ENCODE assay signal across 9 cellular contexts in the genomic region with DNA sequence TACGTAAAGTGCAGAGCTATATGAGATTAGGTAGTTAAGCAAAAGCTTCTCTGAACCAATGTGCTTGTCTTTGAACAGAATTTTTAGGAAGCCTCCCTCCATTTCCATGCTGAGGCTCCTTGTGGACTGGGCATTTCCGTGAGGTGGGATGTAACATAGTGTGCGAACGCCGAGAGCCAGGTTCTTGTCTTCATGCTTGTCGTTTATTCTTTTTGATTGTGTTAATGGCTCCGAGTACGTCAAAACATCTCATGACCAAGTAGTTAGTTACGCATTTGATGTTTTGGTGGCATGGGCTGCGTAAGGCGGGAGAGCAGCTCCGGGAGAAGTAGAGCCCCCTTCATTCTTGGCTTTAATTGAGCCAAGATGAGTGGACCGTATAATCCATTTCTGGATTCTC. TPM values are rescaled to one million over a fixed set of nuclear protein-coding genes. Genes with fewer than 3 reads are reported as not detected.
DNase-seq lines count a peak whose midpoint lies in the region; ATAC-seq and TF ChIP-seq lines count a peak whose summit lies in the region.
"Had no signal": no experiment of that assay in that cellular context is flagged by ENCODE, and none has a peak within 500 bp of the region (broad histone marks: within the 10 kb centered on the region; RNA-seq: fewer than 3 reads in every experiment).

No MANE protein-coding gene starts in this region.

- H3K27me3 ChIP-seq in mammary epithelial cell (ENCODE audit: insufficient read depth, low read length) = no peaks in the 10 kb centered on the region
- H3K27me3 ChIP-seq in uterus = no peaks in the 10 kb centered on the region

- H3K4me1 Mint-ChIP-seq in MCF 10A (ENCODE audit: insufficient read depth, unreplicated experiment) = peaks cover 39% of the 10 kb centered on the region
- peaks cover 53 to 54% of the 10 kb centered on the region in 2 donors for H3K4me1 Mint-ChIP-seq in effector memory CD8-positive, alpha-beta T cell (ENCODE audit: low read depth in 2 of 2)
- peaks cover 50 to 83% (median 78%) of the 10 kb centered on the region in 4 donors for H3K4me1 Mint-ChIP-seq in naive thymus-derived CD8-positive, alpha-beta T cell

- peaks cover 13% of the 10 kb centered on the region for H3K4me1 ChIP-seq in mammary epithelial cell (ENCODE audit: insufficient read depth, low read length)
- H3K4me1 ChIP-seq in uterus = peaks cover 0 to 15% of the 10 kb centered on the region in 2 donors

- H3K9ac ChIP-seq in mammary epithelial cell (ENCODE audit: insufficient read depth, low read length) = no peak overlapping the region

- H3K9me3 Mint-ChIP-seq in MCF 10A (ENCODE audit: unreplicated experiment) = no peaks in the 10 kb centered on the region
- H3K9me3 Mint-ChIP-seq in effector memory CD8-positive, alpha-beta T cell = no peaks in the 10 kb centered on the region
- no peaks in the 10 kb centered on the region for H3K9me3 Mint-ChIP-seq in naive thymus-derived CD8-positive, alpha-beta T cell

- no peaks in the 10 kb centered on the region for H4K20me1 ChIP-seq in mammary epithelial cell (ENCODE audit: insufficient read depth, low read length)

- POLR2A ChIA-PET in MCF 10A (lab: Yijun Ruan, JAX) = interaction anchor here (0.6 to 2.1 kb wide), 12 partner anchors 9 to 122 kb away, joined by 3 to 14 read pairs (median 4); no protein-coding TSS in a partner anchor
- POLR2A ChIA-PET in naive thymus-derived CD8-positive, alpha-beta T cell (lab: Charles Lee) = interaction anchor here (0.6 to 7.0 kb wide), 8 partner anchors 9 to 120 kb away, joined by 3 to 49 read pairs (median 4); no protein-coding TSS in a partner anchor

- WGBS in mammary epithelial cell (ENCODE audit: low coverage, missing lambda C conversion rate) = 94% methylated on average over 13 of the region's 13 CpGs

- peak overlapping the region; percentile 80 for H3K27ac Mint-ChIP-seq in MCF 10A (ENCODE audit: low read depth, unreplicated experiment)
- peak overlapping the region; percentile 85 to 93 for H3K27ac Mint-ChIP-seq in effector memory CD8-positive, alpha-beta T cell
- H3K27ac Mint-ChIP-seq in naive thymus-derived CD8-positive, alpha-beta T cell = peak overlapping the region; percentile 89 to 96 (median 92)

- no peak overlapping the region for H3K27ac ChIP-seq in mammary epithelial cell (ENCODE audit: insufficient read depth, low read depth, low read length)
- peak overlapping the region; percentile 85 to 89 for H3K27ac ChIP-seq in uterus

- no peak overlapping the region for H3K4me3 ChIP-seq in mammary epithelial cell (replicated peaks in 1 of 3; ENCODE audit: insufficient read depth in 1 of 3, low read depth in 2 of 3, low read length in 3 of 3)
- H3K4me3 ChIP-seq in uterus = peak overlapping the region; percentile 6 to 15

- no peak overlapping the region for H2AFZ ChIP-seq in mammary epithelial cell (ENCODE audit: low read depth, low read length)

- no peak for DNase-seq in MCF 10A (ENCODE audit: unreplicated experiment)
- DNase-seq in mammary epithelial cell = no peak
- DNase-seq in effector memory CD8-positive, alpha-beta T cell = no peak
- no peak for DNase-seq in naive thymus-derived CD8-positive, alpha-beta T cell
- DNase-seq in uterus = no peak
- no peak for DNase-seq in NCI-H2029 treated with DMSO at 0.1 percent for 48 hours (lab: John Stamatoyannopoulos, UW)
- DNase-seq: effector CD4-positive, alpha-beta T cell had no signal

- H3K4me3 Mint-ChIP-seq in MCF 10A (ENCODE audit: unreplicated experiment) = peak overlapping the region; percentile 40
- peak overlapping the region; percentile 77 to 81 for H3K4me3 Mint-ChIP-seq in effector memory CD8-positive, alpha-beta T cell
- peak overlapping the region; percentile 64 to 88 (median 80) for H3K4me3 Mint-ChIP-seq in naive thymus-derived CD8-positive, alpha-beta T cell

- TF ChIP-seq CTCF in MCF 10A (IDR thresholded peaks at IDR 0.05; ENCODE audit: unreplicated experiment) (no peak), mammary epithelial cell (conservative IDR thresholded peaks at IDR 0.05 in 1 of 2, IDR thresholded peaks at IDR 0.05 in 1 of 2; ENCODE audit: extremely low read depth in 1 of 2, insufficient read depth in 1 of 2, low read depth in 1 of 2, low read length in 2 of 2) (no peak), uterus (IDR thresholded peaks at IDR 0.05) (no peak)

- peaks cover 25% of the 10 kb centered on the region for H3K36me3 Mint-ChIP-seq in MCF 10A (ENCODE audit: insufficient read depth, unreplicated experiment)
- H3K36me3 Mint-ChIP-seq in effector memory CD8-positive, alpha-beta T cell (ENCODE audit: insufficient read depth) = peaks cover 38% of the 10 kb centered on the region
- peaks cover 0 to 51% (median 22%) of the 10 kb centered on the region in 3 donors for H3K36me3 Mint-ChIP-seq in naive thymus-derived CD8-positive, alpha-beta T cell

- in situ Hi-C loops in mammary epithelial cell (cut with MboI; ENCODE audit: low sequenced_read_pairs in 2 of 2) = no loop called here

- H3K9me3 ChIP-seq in mammary epithelial cell (replicated peaks; ENCODE audit: insufficient read depth, low read length) = no peaks in the 10 kb centered on the region
- H3K9me3 ChIP-seq in uterus = no peaks in the 10 kb centered on the region

- CTCF ChIA-PET in MCF 10A (lab: Yijun Ruan, JAX) (interaction anchor here (0.6 to 1.6 kb wide), 4 partner anchors 16 to 356 kb away, joined by 3 to 9 read pairs (median 3); no protein-coding TSS in a partner anchor), mammary epithelial cell (lab: Charles Lee; ENCODE audit: low non-redundant PET) (no interaction called here)

- no peak for TF ChIP-seq POLR2A in uterus (IDR thresholded peaks at IDR 0.05)

- no peaks in the 10 kb centered on the region for H3K27me3 Mint-ChIP-seq in MCF 10A (ENCODE audit: insufficient read depth, unreplicated experiment)
- H3K27me3 Mint-ChIP-seq in effector memory CD8-positive, alpha-beta T cell = no peaks in the 10 kb centered on the region
- H3K27me3 Mint-ChIP-seq in naive thymus-derived CD8-positive, alpha-beta T cell = no peaks in the 10 kb centered on the region

- no TSS peak for BruUV-seq in MCF 10A (replicated peaks; lab: Mats Ljungman, UMichigan)
- no TSS peak for BruUV-seq in mammary epithelial cell (replicated peaks; lab: Mats Ljungman, UMichigan)

- intact Hi-C loops in MCF 10A (cut with micrococcal nuclease) (no loop called here), mammary epithelial cell (cut with micrococcal nuclease) (no loop called here), uterus (cut with DNase I; ENCODE audit: low total_unique reads) (no loop called here)

- ATAC-seq in effector memory CD8-positive, alpha-beta T cell (replicated peaks) = no peak
- no peak for ATAC-seq in naive thymus-derived CD8-positive, alpha-beta T cell
- no peak for ATAC-seq in HG02588 (IDR thresholded peaks at IDR 0.05; ENCODE audit: unreplicated experiment)
- ATAC-seq in GM21381 (IDR thresholded peaks at IDR 0.05; ENCODE audit: unreplicated experiment) = no peak

- H3K79me2 ChIP-seq in mammary epithelial cell (ENCODE audit: insufficient read depth, low read length) = peaks cover 42% of the 10 kb centered on the region

- dilution Hi-C loops in mammary epithelial cell (cut with HindIII; ENCODE audit: low sequenced_read_pairs) = loop anchor here (5.0 kb wide), 1 partner anchor 40 kb away; no protein-coding TSS in a partner anchor

- H3K36me3 ChIP-seq in mammary epithelial cell (ENCODE audit: insufficient read depth, low read length) (no peaks in the 10 kb centered on the region), uterus (no peaks in the 10 kb centered on the region)

- H3K4me2 ChIP-seq in mammary epithelial cell (ENCODE audit: insufficient read depth, low read depth, low read length) = no peak overlapping the region

RNA-seq across cellular contexts. Expression of gene DGKD, which starts 32.9 kb away (rescaled TPM):
- total RNA-seq in MCF 10A (2022) = 55.7 and 59.1 TPM in 2 replicates
- 10 to 100 TPM in 1 of 2 donors, 1 to 10 TPM in 1; 9.2 to 17.1 TPM for total RNA-seq in mammary epithelial cell
- polyA plus RNA-seq in mammary epithelial cell = 6.3 TPM
- 55.2 TPM for polyA minus RNA-seq in mammary epithelial cell
- total RNA-seq in naive thymus-derived CD8-positive, alpha-beta T cell = 100 to 1,000 TPM; 300 to 315 TPM
- polyA plus RNA-seq in naive thymus-derived CD8-positive, alpha-beta T cell = 10 to 100 TPM; 29.3 to 44.5 (median 31.6) TPM
- 10 to 100 TPM in 3 of 4 donors, 1 to 10 TPM in 1; 5.0 to 46.1 (median 28.0) TPM for total RNA-seq in uterus

Comparison
In these comparisons a context has a peak if more than half of its experiments do, and no peak if none do; other contexts are left out.
1. H3K4me3 ChIP-seq: peak in uterus (2 of 2); none in mammary epithelial cell (0 of 3).
2. Peak in every context shown above with its lines, with median percentiles within 50 percentile points of each other: H3K27ac Mint-ChIP-seq and H3K4me3 Mint-ChIP-seq.